8 cellular contexts compared by ENCODE assay signal in the genomic region with DNA sequence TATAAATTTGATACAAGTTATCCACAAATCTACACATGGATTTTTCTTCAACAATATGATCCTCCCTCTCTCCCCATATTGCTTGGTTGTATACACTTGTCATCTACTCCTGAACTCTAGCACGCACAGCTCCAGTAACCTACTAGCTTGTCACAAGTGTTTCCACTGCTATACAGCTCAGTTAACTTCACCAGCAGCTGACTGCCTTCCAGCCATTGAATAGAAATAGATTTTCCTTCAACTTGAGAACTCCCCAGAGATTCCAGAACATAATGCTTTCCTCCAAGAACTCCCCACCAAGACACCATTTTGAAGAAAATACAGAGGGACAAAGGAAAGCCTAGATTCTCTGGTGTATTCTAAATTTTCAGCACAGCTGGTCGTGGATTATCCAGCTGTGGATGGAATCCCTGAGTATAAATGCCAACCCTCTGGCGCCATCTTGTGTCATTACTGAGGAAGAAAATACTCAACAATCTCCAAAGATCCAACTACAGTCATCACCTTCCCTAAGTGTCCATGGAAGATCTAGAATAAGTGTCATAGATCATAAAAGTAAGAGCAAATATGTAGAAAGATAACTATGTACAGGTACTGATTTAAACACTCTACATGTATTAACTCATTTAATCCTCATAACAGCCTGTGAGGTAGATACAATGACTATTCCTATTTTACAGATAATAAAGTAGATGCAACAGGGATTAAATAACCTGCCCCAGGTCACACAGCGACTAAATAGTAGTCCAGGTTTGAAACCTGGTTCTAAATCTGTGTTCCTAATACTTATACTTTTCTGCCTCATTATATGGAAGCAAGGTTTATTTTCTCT.
DNase-seq lines count a peak whose midpoint lies in the region; ATAC-seq and TF ChIP-seq lines count a peak whose summit lies in the region.

No MANE protein-coding gene starts in this region.

- TF ChIP-seq CTCF in LNCaP clone FGC (IDR thresholded peaks at IDR 0.05; ENCODE audit: control insufficient read depth, extremely low read depth, insufficient read depth) (peak; percentile 78), nephron (IDR thresholded peaks at IDR 0.05; ENCODE audit: unreplicated experiment in 3 of 3) (peak; percentile 74 to 81 (median 79))

- H3K4me1 Mint-ChIP-seq in nephron = peaks cover 39% of the 10 kb centered on the region

- peak; percentile 1 to 33 for DNase-seq in NCI-H446 (lab: John Stamatoyannopoulos, UW)
- no peak for DNase-seq in NCI-H446 treated with DMSO at 0.1 percent for 48 hours (lab: John Stamatoyannopoulos, UW)
- DNase-seq in LNCaP clone FGC (ENCODE audit: low read depth) = no peak
- DNase-seq in fibroblast of gingiva (ENCODE audit: low read depth) = peak; percentile 36

- ATAC-seq in SK-N-SH treated with all-trans-retinoic acid at 6 μM for 48 hours = peak; percentile 77; the same call in 2 of the 3 replicates
- ATAC-seq in HG02642 (IDR thresholded peaks at IDR 0.05; ENCODE audit: poor library complexity, unreplicated experiment) = no peak
- no peak for ATAC-seq in HG02870 (IDR thresholded peaks at IDR 0.05; ENCODE audit: unreplicated experiment)

- peaks cover 72% of the 10 kb centered on the region for H3K36me3 Mint-ChIP-seq in nephron (ENCODE audit: low read depth)

- no peaks in the 10 kb centered on the region for H3K27me3 Mint-ChIP-seq in nephron (ENCODE audit: low read depth)

- H3K9me3 Mint-ChIP-seq in nephron = no peaks in the 10 kb centered on the region

- peak overlapping the region in 1 of 3 experiments; percentile 37 for H3K4me3 Mint-ChIP-seq in nephron

- H3K4me3 ChIP-seq in LNCaP clone FGC (ENCODE audit: low read depth, low read length) = no peak overlapping the region

- H3K27ac Mint-ChIP-seq in nephron = peak overlapping the region; percentile 70 to 89 (median 75)

TF ChIP-seq in SK-N-SH treated with all-trans-retinoic acid at 6 μM for 48 hours, 23 proteins besides CTCF, POLR2A, EP300 and RAD21:
- TF ChIP-seq ZC3H10 (CRISPR knock-in tag; IDR thresholded peaks at IDR 0.05) (no peak), RARB (CRISPR knock-in tag; IDR thresholded peaks at IDR 0.05) (no peak), ZFP30 (CRISPR knock-in tag; IDR thresholded peaks at IDR 0.05) (no peak), ISL1 (CRISPR knock-in tag; IDR thresholded peaks at IDR 0.05) (no peak), TOX (CRISPR knock-in tag; IDR thresholded peaks at IDR 0.05; ENCODE audit: borderline replicate concordance) (no peak), ZNF8 (CRISPR knock-in tag; IDR thresholded peaks at IDR 0.05) (no peak), ESRRG (CRISPR knock-in tag; IDR thresholded peaks at IDR 0.05) (no peak), ZNF565 (CRISPR knock-in tag; conservative IDR thresholded peaks at IDR 0.05; ENCODE audit: low read depth) (no peak), GLIS3 (CRISPR knock-in tag; IDR thresholded peaks at IDR 0.05) (no peak), OSR1 (CRISPR knock-in tag; IDR thresholded peaks at IDR 0.05) (no peak), ZFP3 (CRISPR knock-in tag; IDR thresholded peaks at IDR 0.05) (no peak), TCF4 (CRISPR knock-in tag; IDR thresholded peaks at IDR 0.05; ENCODE audit: borderline replicate concordance) (no peak), POU6F1 (CRISPR knock-in tag; IDR thresholded peaks at IDR 0.05; ENCODE audit: borderline replicate concordance, low read depth) (no peak), ARNTL (CRISPR knock-in tag; IDR thresholded peaks at IDR 0.05; ENCODE audit: borderline replicate concordance, low read depth) (no peak), SNAI2 (CRISPR knock-in tag; IDR thresholded peaks at IDR 0.05) (no peak), PPARA (CRISPR knock-in tag; IDR thresholded peaks at IDR 0.05; ENCODE audit: borderline replicate concordance) (no peak), BACH2 (CRISPR knock-in tag; IDR thresholded peaks at IDR 0.05; ENCODE audit: borderline replicate concordance) (no peak)
- TF ChIP-seq, protein P1, sequence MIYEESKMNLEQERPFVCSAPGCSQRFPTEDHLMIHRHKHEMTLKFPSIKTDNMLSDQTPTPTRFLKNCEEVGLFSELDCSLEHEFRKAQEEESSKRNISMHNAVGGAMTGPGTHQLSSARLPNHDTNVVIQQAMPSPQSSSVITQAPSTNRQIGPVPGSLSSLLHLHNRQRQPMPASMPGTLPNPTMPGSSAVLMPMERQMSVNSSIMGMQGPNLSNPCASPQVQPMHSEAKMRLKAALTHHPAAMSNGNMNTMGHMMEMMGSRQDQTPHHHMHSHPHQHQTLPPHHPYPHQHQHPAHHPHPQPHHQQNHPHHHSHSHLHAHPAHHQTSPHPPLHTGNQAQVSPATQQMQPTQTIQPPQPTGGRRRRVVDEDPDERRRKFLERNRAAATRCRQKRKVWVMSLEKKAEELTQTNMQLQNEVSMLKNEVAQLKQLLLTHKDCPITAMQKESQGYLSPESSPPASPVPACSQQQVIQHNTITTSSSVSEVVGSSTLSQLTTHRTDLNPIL (CRISPR knock-in tag; IDR thresholded peaks at IDR 0.05; ENCODE audit: low read depth) = no peak
- TF ChIP-seq, protein P2, sequence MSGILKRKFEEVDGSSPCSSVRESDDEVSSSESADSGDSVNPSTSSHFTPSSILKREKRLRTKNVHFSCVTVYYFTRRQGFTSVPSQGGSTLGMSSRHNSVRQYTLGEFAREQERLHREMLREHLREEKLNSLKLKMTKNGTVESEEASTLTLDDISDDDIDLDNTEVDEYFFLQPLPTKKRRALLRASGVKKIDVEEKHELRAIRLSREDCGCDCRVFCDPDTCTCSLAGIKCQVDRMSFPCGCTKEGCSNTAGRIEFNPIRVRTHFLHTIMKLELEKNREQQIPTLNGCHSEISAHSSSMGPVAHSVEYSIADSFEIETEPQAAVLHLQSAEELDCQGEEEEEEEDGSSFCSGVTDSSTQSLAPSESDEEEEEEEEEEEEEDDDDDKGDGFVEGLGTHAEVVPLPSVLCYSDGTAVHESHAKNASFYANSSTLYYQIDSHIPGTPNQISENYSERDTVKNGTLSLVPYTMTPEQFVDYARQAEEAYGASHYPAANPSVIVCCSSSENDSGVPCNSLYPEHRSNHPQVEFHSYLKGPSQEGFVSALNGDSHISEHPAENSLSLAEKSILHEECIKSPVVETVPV (CRISPR knock-in tag; IDR thresholded peaks at IDR 0.05) = no peak
- TF ChIP-seq, protein P3, sequence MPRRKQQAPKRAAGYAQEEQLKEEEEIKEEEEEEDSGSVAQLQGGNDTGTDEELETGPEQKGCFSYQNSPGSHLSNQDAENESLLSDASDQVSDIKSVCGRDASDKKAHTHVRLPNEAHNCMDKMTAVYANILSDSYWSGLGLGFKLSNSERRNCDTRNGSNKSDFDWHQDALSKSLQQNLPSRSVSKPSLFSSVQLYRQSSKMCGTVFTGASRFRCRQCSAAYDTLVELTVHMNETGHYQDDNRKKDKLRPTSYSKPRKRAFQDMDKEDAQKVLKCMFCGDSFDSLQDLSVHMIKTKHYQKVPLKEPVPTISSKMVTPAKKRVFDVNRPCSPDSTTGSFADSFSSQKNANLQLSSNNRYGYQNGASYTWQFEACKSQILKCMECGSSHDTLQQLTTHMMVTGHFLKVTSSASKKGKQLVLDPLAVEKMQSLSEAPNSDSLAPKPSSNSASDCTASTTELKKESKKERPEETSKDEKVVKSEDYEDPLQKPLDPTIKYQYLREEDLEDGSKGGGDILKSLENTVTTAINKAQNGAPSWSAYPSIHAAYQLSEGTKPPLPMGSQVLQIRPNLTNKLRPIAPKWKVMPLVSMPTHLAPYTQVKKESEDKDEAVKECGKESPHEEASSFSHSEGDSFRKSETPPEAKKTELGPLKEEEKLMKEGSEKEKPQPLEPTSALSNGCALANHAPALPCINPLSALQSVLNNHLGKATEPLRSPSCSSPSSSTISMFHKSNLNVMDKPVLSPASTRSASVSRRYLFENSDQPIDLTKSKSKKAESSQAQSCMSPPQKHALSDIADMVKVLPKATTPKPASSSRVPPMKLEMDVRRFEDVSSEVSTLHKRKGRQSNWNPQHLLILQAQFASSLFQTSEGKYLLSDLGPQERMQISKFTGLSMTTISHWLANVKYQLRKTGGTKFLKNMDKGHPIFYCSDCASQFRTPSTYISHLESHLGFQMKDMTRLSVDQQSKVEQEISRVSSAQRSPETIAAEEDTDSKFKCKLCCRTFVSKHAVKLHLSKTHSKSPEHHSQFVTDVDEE (CRISPR knock-in tag; IDR thresholded peaks at IDR 0.05) = no peak

Comparison
In these comparisons a context has a peak if more than half of its experiments do, and no peak if none do; other contexts are left out.
1. DNase-seq: peak in NCI-H446 (2 of 2) and fibroblast of gingiva (single experiment); none in NCI-H446 treated with DMSO at 0.1 percent for 48 hours (single experiment) and LNCaP clone FGC (single experiment).